Comparison of ENCODE assay signal across 15 cellular contexts in the genomic region with DNA sequence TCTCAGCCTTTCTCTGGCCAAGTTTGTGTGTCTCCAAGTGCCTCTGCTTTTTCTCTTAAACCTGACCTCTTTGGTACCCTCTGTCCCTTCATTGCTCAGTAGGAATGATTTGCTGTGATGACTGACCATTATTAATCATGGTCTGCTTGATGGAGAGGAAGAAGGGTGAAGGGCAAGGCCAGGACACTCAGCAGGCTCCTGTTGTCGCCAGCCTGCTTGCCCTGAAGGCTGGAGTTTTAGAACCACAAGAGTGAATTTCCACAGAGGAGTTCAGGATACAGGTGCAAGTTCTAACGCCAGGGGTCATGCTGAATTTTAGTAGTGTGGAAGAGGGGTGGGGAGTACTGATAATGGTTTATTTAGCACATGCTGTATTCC. TPM values are rescaled to one million over a fixed set of nuclear protein-coding genes. Genes with fewer than 3 reads are reported as not detected.
A peak's percentile ranks its signal among the peaks of the same experiment; 100 is the strongest.
DNase-seq lines count a peak whose midpoint lies in the region; ATAC-seq and TF ChIP-seq lines count a peak whose summit lies in the region.
"Had no signal": no experiment of that assay in that cellular context is flagged by ENCODE, and none has a peak within 500 bp of the region (broad histone marks: within the 10 kb centered on the region; RNA-seq: fewer than 3 reads in every experiment).

No MANE protein-coding gene starts in this region.

- no peak overlapping the region for H3K4me3 Mint-ChIP-seq in CD8-positive, alpha-beta T cell
- peak overlapping the region in 1 of 5 donors; percentile 16 for H3K4me3 Mint-ChIP-seq in immature natural killer cell

- intact Hi-C loops in CD8-positive, alpha-beta T cell (cut with DNase I, micrococcal nuclease), result no loop called here
- intact Hi-C loops in posterior vena cava (cut with DNase I), result no loop called here

- no peak overlapping the region for H3K27ac ChIP-seq in CD8-positive, alpha-beta T cell (ENCODE audit: low read depth, low read length)
- H3K27ac ChIP-seq in RWPE2 (ENCODE audit: poor library complexity, severe bottlenecking), result peak overlapping the region; percentile 92
- H3K27ac ChIP-seq in stomach smooth muscle (ENCODE audit: low read length), result peak overlapping the region; percentile 93

- H3K36me3 ChIP-seq in CD8-positive, alpha-beta T cell (ENCODE audit: insufficient read depth, low read length), result no peaks in the 10 kb centered on the region
- H3K36me3 ChIP-seq in RWPE2 (ENCODE audit: low read depth) (peaks cover 2% of the 10 kb centered on the region), stomach smooth muscle (ENCODE audit: control insufficient read depth in 2 of 2, insufficient read depth in 2 of 2, low read length in 2 of 2) (peaks cover 0 to 5% of the 10 kb centered on the region in 2 donors)
- H3K36me3 ChIP-seq: HAP-1 had no signal

- no peaks in the 10 kb centered on the region for H3K27me3 ChIP-seq in CD8-positive, alpha-beta T cell (ENCODE audit: insufficient read depth, low read length)
- H3K27me3 ChIP-seq in RWPE2 (ENCODE audit: insufficient read depth, poor library complexity, severe bottlenecking) (no peaks in the 10 kb centered on the region), stomach smooth muscle (ENCODE audit: control insufficient read depth in 1 of 2, insufficient read depth in 2 of 2, low read length in 2 of 2) (no peaks in the 10 kb centered on the region)

- H3K9ac ChIP-seq in stomach smooth muscle (ENCODE audit: low read length in 2 of 2), result peak overlapping the region in 1 of 2 donors; percentile 30

- no peak for DNase-seq in CD8-positive, alpha-beta T cell
- DNase-seq in RWPE2 (ENCODE audit: low spot score) (peak; percentile 6), immature natural killer cell (no peak), posterior vena cava (ENCODE audit: low spot score) (no peak), NCI-H1105 treated with DMSO at 0.1 percent for 48 hours (lab: John Stamatoyannopoulos, UW) (no peak), NCI-H2171 (lab: John Stamatoyannopoulos, UW) (no peak)
- DNase-seq: hypothalamus; MM.1S; stimulated activated CD4-positive, alpha-beta T cell treated with anti-CD3 and anti-CD28 coated beads, Interleukin-2, amount 100 ng/mL, for 24 hours had no signal

- no peak overlapping the region for H3K4me3 ChIP-seq in CD8-positive, alpha-beta T cell (ENCODE audit: low read depth, low read length)
- H3K4me3 ChIP-seq in RWPE2 (ENCODE audit: severe bottlenecking) (no peak overlapping the region), stomach smooth muscle (ENCODE audit: low read length in 2 of 2) (peak overlapping the region in 1 of 2 donors; percentile 85)
- H3K4me3 ChIP-seq: HAP-1, lung had no signal

- ATAC-seq in CD8-positive, alpha-beta T cell, result no peak
- ATAC-seq in RWPE2 (ENCODE audit: low read depth), result no peak
- no peak for ATAC-seq in esophagus mucosa
- ATAC-seq: activated CD4-positive, CD25-positive, alpha-beta regulatory T cell treated with anti-CD3 and anti-CD28 coated beads, Interleukin-2, amount 50 U/mL, for 24 hours had no signal

- H3K27me3 Mint-ChIP-seq in CD8-positive, alpha-beta T cell (ENCODE audit: low read depth), result no peaks in the 10 kb centered on the region
- H3K27me3 Mint-ChIP-seq in immature natural killer cell (ENCODE audit: low read depth in 3 of 3), result peaks cover 6 to 20% (median 14%) of the 10 kb centered on the region in 3 donors

- peaks cover 14% of the 10 kb centered on the region for H3K36me3 Mint-ChIP-seq in CD8-positive, alpha-beta T cell
- no peaks in the 10 kb centered on the region for H3K36me3 Mint-ChIP-seq in immature natural killer cell

- H3K27ac Mint-ChIP-seq in CD8-positive, alpha-beta T cell, result peak overlapping the region; percentile 73
- peak overlapping the region in 4 of 6 donors; percentile 48 to 76 (median 70) for H3K27ac Mint-ChIP-seq in immature natural killer cell

- CTCF ChIA-PET in CD8-positive, alpha-beta T cell (lab: Charles Lee), result interaction anchor here (1.8 to 14.2 kb wide), 3 partner anchors 17 to 41 kb away, joined by 4 to 325 read pairs (median 155); no protein-coding TSS in a partner anchor

- no peak for TF ChIP-seq CTCF in CD8-positive, alpha-beta T cell (IDR thresholded peaks at IDR 0.05)
- no peak for TF ChIP-seq CTCF in RWPE2 (IDR thresholded peaks at IDR 0.05; ENCODE audit: poor library complexity, severe bottlenecking)

- H3K4me1 Mint-ChIP-seq in CD8-positive, alpha-beta T cell (ENCODE audit: low read depth), result peaks cover 33% of the 10 kb centered on the region
- peaks cover 36 to 38% of the 10 kb centered on the region in 2 donors for H3K4me1 Mint-ChIP-seq in immature natural killer cell

- H3K4me1 ChIP-seq in CD8-positive, alpha-beta T cell (ENCODE audit: insufficient read depth, low read length), result peaks cover 28% of the 10 kb centered on the region
- H3K4me1 ChIP-seq in RWPE2 (ENCODE audit: insufficient read depth, poor library complexity, severe bottlenecking) (peaks cover 44% of the 10 kb centered on the region), stomach smooth muscle (ENCODE audit: control insufficient read depth, insufficient read depth, low read length) (peaks cover 50% of the 10 kb centered on the region)

- POLR2A ChIA-PET in CD8-positive, alpha-beta T cell (lab: Charles Lee), result no interaction called here

- H3K9me3 Mint-ChIP-seq in CD8-positive, alpha-beta T cell, result no peaks in the 10 kb centered on the region
- no peaks in the 10 kb centered on the region for H3K9me3 Mint-ChIP-seq in immature natural killer cell
- H3K9me3 Mint-ChIP-seq: activated T-helper 2 cell treated with anti-CD3 and anti-CD28 coated beads, Interferon-gamma antibody, Interleukin-2, Interleukin-4, amounts not matched to agents 10 μg/mL and 5 μg/mL and 100 μg/mL, durations not matched to agents 14 hours and 24 hours and 36 hours had no signal

- H3K9me3 ChIP-seq in CD8-positive, alpha-beta T cell (ENCODE audit: low read length), result no peaks in the 10 kb centered on the region
- H3K9me3 ChIP-seq in RWPE2 (ENCODE audit: severe bottlenecking) (no peaks in the 10 kb centered on the region), stomach smooth muscle (ENCODE audit: control insufficient read depth in 2 of 2, low read length in 2 of 2) (no peaks in the 10 kb centered on the region)
- H3K9me3 ChIP-seq: HAP-1 had no signal

RNA-seq across cellular contexts. Expression of a gene that starts 2.8 kb away (rescaled TPM):
- total RNA-seq in CD8-positive, alpha-beta T cell, result 100 to 1,000 TPM; 115 to 125 TPM
- polyA plus RNA-seq in immature natural killer cell, result 100 to 1,000 TPM in 1 of 3 donors, 10 to 100 TPM in 2; 26.2 to 119 (median 65.5) TPM
- total RNA-seq in posterior vena cava (1,000 to 10,000 TPM in 1 of 2 donors, 100 to 1,000 TPM in 1; 833 to 1,151 TPM), esophagus mucosa (12.8 TPM)

RNA-seq across cellular contexts. Expression of a gene that starts 37.3 kb away (rescaled TPM):
- 1 to 10 TPM; 2.1 TPM for total RNA-seq in CD8-positive, alpha-beta T cell
- polyA plus RNA-seq in immature natural killer cell, result 1 to 10 TPM; 1.8 to 2.7 (median 2.2) TPM
- total RNA-seq in posterior vena cava, result 10 to 100 TPM; 19.3 to 23.2 TPM
- total RNA-seq in esophagus mucosa, result 52.2 TPM

RNA-seq across cellular contexts. Expression of a gene that starts 51.5 kb away (rescaled TPM):
- 1 to 10 TPM in 1 of 2 experiments, not detected in 1; 1.0 TPM for total RNA-seq in CD8-positive, alpha-beta T cell
- 10 to 100 TPM; 14.1 to 22.7 (median 16.6) TPM for polyA plus RNA-seq in immature natural killer cell
- total RNA-seq in posterior vena cava (under 1 TPM in 1 of 2 donors, not detected in 1; 0.69 TPM), esophagus mucosa (not detected)

RNA-seq across cellular contexts. Expression of a gene that starts 57.6 kb away (rescaled TPM):
- total RNA-seq in CD8-positive, alpha-beta T cell, result not detected
- polyA plus RNA-seq in immature natural killer cell, result not detected
- 1 to 10 TPM; 1.6 to 2.5 TPM for total RNA-seq in posterior vena cava
- total RNA-seq in esophagus mucosa, result 0.16 TPM

Comparison
In these comparisons a context has a peak if more than half of its experiments do, and no peak if none do; other contexts are left out.
1. RNA of a gene that starts 2.8 kb away (total RNA-seq): 833 to 1,151 TPM in posterior vena cava; 115 to 125 TPM in CD8-positive, alpha-beta T cell and 12.8 TPM in esophagus mucosa (single experiment); every median in the first group is over 4 times any median in the second.
2. RNA of a gene that starts 37.3 kb away (total RNA-seq): 52.2 TPM in esophagus mucosa (single experiment) and 19.3 to 23.2 TPM in posterior vena cava; 2.1 TPM in CD8-positive, alpha-beta T cell; every median in the first group is over 4 times any median in the second.